In the genomic region with DNA sequence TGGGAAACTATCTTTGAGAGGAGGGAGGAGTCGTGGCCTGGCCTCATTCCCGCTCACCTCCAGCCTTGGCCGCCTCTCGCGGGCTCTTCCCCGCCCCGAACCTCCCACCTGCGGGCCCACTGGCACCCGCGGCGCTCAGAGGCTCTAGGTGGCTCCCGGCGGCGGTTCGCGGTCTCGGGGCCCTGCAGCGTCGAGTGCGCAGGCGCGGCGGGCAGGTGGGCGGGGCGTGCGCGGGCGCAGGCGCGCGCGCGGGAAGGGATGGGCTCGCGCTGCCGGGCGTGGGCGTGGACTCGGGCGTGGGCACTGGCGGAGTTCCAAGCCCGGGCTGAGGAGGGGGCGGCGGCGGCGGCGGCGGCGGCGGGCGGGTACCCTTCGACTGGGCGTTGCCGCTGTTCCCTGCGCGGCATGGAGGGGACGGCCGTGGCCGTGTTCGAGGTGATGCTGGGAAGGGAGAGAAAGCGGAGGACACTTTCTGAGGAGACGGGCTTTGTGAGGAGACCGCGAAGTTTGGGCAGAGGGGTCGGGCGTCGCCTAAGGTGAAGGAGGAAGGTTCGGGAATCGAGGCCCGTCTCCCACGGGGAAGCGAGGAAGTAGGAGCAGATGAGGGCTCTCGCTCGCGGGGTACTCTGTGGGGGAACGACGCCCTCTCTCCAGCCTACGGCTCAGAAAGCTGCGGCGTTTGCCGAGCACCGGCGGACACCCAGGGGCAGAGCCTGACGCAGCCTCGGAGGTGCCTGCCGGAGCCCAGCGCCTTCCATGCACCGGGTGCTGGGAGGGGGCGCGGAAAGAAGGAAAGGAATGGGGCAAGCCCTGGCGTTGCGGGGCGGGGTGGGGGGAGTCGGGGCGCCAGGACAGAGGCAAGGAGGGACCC, we compare ENCODE assay signal across 8 cellular contexts. TPM values are rescaled to one million over a fixed set of nuclear protein-coding genes. Genes with fewer than 3 reads are reported as not detected.
A peak's percentile ranks its signal among the peaks of the same experiment; 100 is the strongest.
DNase-seq lines count a peak whose midpoint lies in the region; ATAC-seq and TF ChIP-seq lines count a peak whose summit lies in the region.

No MANE protein-coding gene starts in this region.

- H3K36me3 ChIP-seq in kidney epithelial cell (ENCODE audit: control insufficient read depth, insufficient read depth, low read length) = no peaks in the 10 kb centered on the region

- POLR2A ChIA-PET in AG04449 (lab: Yijun Ruan, JAX) = no interaction called here

- CTCF ChIA-PET in AG04449 (lab: Yijun Ruan, JAX) = interaction anchor here (1.5 kb wide), 1 partner anchor 11 kb away, joined by 5 read pairs; no protein-coding TSS in a partner anchor

- H3K4me3 ChIP-seq in AG04449 (ENCODE audit: low read depth, low read length) = peak overlapping the region; percentile 95
- peak overlapping the region; percentile 91 for H3K4me3 ChIP-seq in kidney epithelial cell (ENCODE audit: low read depth, low read length)

- TF ChIP-seq CTCF in AG04449 (IDR thresholded peaks at IDR 0.05; ENCODE audit: insufficient read depth, low read length, missing control alignments) (no peak), kidney epithelial cell (IDR thresholded peaks at IDR 0.05; ENCODE audit: insufficient read depth, low read length, poor library complexity, severe bottlenecking) (no peak)

- H3K27me3 ChIP-seq in kidney epithelial cell (ENCODE audit: control insufficient read depth, insufficient read depth, low read length) = no peaks in the 10 kb centered on the region

- ATAC-seq in GM18909 (IDR thresholded peaks at IDR 0.05; ENCODE audit: poor library complexity, unreplicated experiment) (peak; percentile 89), HG03175 (IDR thresholded peaks at IDR 0.05; ENCODE audit: unreplicated experiment) (peak; percentile 84)

- DNase-seq in AG04449 (ENCODE audit: low read depth, low spot score) = no peak
- DNase-seq in NCI-H345 treated with DMSO at 0.1 percent for 48 hours (lab: John Stamatoyannopoulos, UW; ENCODE audit: unreplicated experiment) = peak; percentile 79
- peak; percentile 95 for DNase-seq in activated CD4-positive, CD25-positive, alpha-beta regulatory T cell treated with anti-CD3 and anti-CD28 coated beads, Interleukin-2, amount 50 U/mL, for 72 hours
- DNase-seq in cerebellar cortex (ENCODE audit: low spot score) = peak; percentile 73
- no peak for DNase-seq in kidney epithelial cell (ENCODE audit: low read depth)
- peak; percentile 64 to 83 for DNase-seq in stimulated activated CD4-positive, alpha-beta T cell treated with anti-CD3 and anti-CD28 coated beads, Interleukin-15, amount 100 ng/mL, for 48 hours (ENCODE audit: low read depth in 2 of 2)

RNA-seq across cellular contexts. Expression of a gene that starts 15.7 kb away (rescaled TPM):
- 79.4 and 99.9 TPM in 2 replicates for total RNA-seq in kidney epithelial cell

Comparison
In these comparisons a context has a peak if more than half of its experiments do, and no peak if none do; other contexts are left out.
1. DNase-seq: peak in NCI-H345 treated with DMSO at 0.1 percent for 48 hours (single experiment), activated CD4-positive, CD25-positive, alpha-beta regulatory T cell treated with anti-CD3 and anti-CD28 coated beads, Interleukin-2, amount 50 U/mL, for 72 hours (single experiment), cerebellar cortex (single experiment) and stimulated activated CD4-positive, alpha-beta T cell treated with anti-CD3 and anti-CD28 coated beads, Interleukin-15, amount 100 ng/mL, for 48 hours (2 of 2); none in AG04449 (single experiment) and kidney epithelial cell (single experiment).